Comparison of ENCODE assay signal across 9 cellular contexts in the genomic region with DNA sequence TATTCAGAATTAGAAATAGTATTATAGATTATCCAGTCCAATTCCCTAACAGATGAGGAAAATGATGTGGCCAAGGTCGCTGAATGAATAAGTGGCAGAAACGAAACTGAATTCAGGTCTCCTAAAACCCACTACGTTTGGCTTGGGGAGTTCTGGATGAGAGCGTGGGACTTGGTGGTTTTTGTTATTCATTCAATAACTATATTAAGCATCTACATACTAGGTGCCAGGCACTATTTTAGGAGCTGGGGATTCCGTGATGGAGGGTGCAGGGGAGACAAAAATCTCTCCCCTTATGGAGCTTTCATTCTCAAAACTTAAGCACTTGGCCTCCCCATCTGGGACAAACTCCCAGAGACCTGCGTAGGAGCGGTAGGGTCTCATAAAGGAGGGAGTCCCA. TPM values are rescaled to one million over a fixed set of nuclear protein-coding genes. Genes with fewer than 3 reads are reported as not detected.
A peak's percentile ranks its signal among the peaks of the same experiment; 100 is the strongest.
DNase-seq lines count a peak whose midpoint lies in the region; FAIRE-seq and TF ChIP-seq lines count a peak whose summit lies in the region.
"Had no signal": no experiment of that assay in that cellular context is flagged by ENCODE, and none has a peak within 500 bp of the region (broad histone marks: within the 10 kb centered on the region; RNA-seq: fewer than 3 reads in every experiment).

No MANE protein-coding gene starts in this region.

- H3K9me3 ChIP-seq in mononuclear cell (ENCODE audit: low read depth, low read length) = no peaks in the 10 kb centered on the region

- H3K4me1 Mint-ChIP-seq in brain = peaks cover 42% of the 10 kb centered on the region

- peaks cover 57% of the 10 kb centered on the region for H3K27me3 ChIP-seq in mononuclear cell (ENCODE audit: insufficient read depth, low read length)

- FAIRE-seq in RCC 7860 (lab: Jason Lieb, UNC) = no peak

- peak; percentile 24 for DNase-seq in stimulated activated CD4-positive, alpha-beta T cell treated with anti-CD3 and anti-CD28 coated beads, Interleukin-4, amount 100 ng/mL, for 24 hours
- DNase-seq in stimulated activated CD4-positive, alpha-beta T cell treated with anti-CD3 and anti-CD28 coated beads, Interleukin-4, amount 100 ng/mL, for 4 hours = no peak
- no peak for DNase-seq in amniotic stem cell (lab: John Stamatoyannopoulos, UW)
- no peak for DNase-seq in DMS79 treated with DMSO at 0.1 percent for 48 hours (lab: John Stamatoyannopoulos, UW)
- no peak for DNase-seq in ecto neural progenitor cell (ENCODE audit: low spot score)
- no peak for DNase-seq in RCC 7860 (ENCODE audit: low spot score)

- H3K4me3 Mint-ChIP-seq in brain = peak overlapping the region; percentile 90 to 93 (median 91)

- no peak for TF ChIP-seq CTCF in brain (conservative IDR thresholded peaks at IDR 0.05)

- peaks cover 40% of the 10 kb centered on the region for H3K27me3 Mint-ChIP-seq in brain

- H3K36me3 Mint-ChIP-seq in brain = no peaks in the 10 kb centered on the region

- H3K9me3 Mint-ChIP-seq in brain = no peaks in the 10 kb centered on the region

- peaks cover 18% of the 10 kb centered on the region for H3K4me1 ChIP-seq in mononuclear cell (ENCODE audit: insufficient read depth, low read length)

- peak overlapping the region; percentile 70 for H3K4me3 ChIP-seq in mononuclear cell (ENCODE audit: low read length)

- H3K27ac Mint-ChIP-seq in brain = peak overlapping the region; percentile 76 to 97 (median 93)

RNA-seq across cellular contexts. Expression of a gene that starts 0.8 kb away (rescaled TPM):
- 8.9 TPM for polyA plus RNA-seq in brain (ENCODE audit: insufficient read depth, low read depth, low replicate concordance)
- 0.63 TPM for total RNA-seq in mononuclear cell

RNA-seq across cellular contexts. Expression of a gene that starts 20.4 kb away (rescaled TPM):
- polyA plus RNA-seq in brain (ENCODE audit: insufficient read depth, low read depth, low replicate concordance) = not detected
- not detected for total RNA-seq in mononuclear cell
- total RNA-seq: SK-MEL-5 had no signal

RNA-seq across cellular contexts. Expression of a gene that starts 25.3 kb away (rescaled TPM):
- 26.6 TPM for polyA plus RNA-seq in brain (ENCODE audit: insufficient read depth, low read depth, low replicate concordance)
- 47.3 TPM for total RNA-seq in mononuclear cell
